ENCODE assay signal across 18 cellular contexts in genomic region chr19:47886010-47886559, GRCh38. TPM values are rescaled to one million over a fixed set of nuclear protein-coding genes. Genes with fewer than 3 reads are reported as not detected.
DNase-seq lines count a peak whose midpoint lies in the region; ATAC-seq, FAIRE-seq and TF ChIP-seq lines count a peak whose summit lies in the region.
"Had no signal": no experiment of that assay in that cellular context is flagged by ENCODE, and none has a peak within 500 bp of the region (broad histone marks: within the 10 kb centered on the region; RNA-seq: fewer than 3 reads in every experiment).

SULT2A1 (minus strand) TSS chr19:47886315; CDS start chr19:47886257, 58 bp downstream.

- peak in 1 of 2 donors; percentile 83 for TF ChIP-seq POLR2A in adrenal gland (IDR thresholded peaks at IDR 0.05)
- no peak for TF ChIP-seq POLR2A in sigmoid colon (IDR thresholded peaks at IDR 0.05)

- peaks cover 5% of the 10 kb centered on the region for H3K4me1 Mint-ChIP-seq in GM23338
- H3K4me1 Mint-ChIP-seq: CD8-positive, alpha-beta memory T cell had no signal

- intact Hi-C loops in adrenal gland (cut with DNase I): no loop called here
- intact Hi-C loops in sigmoid colon (cut with DNase I): no loop called here

- H3K9me3 Mint-ChIP-seq in GM23338: peaks cover 4% of the 10 kb centered on the region; the same call in 2 of the 3 replicates

- 0 out of 2 replicates have a peak within 1 kb of the TSS, but pooled peaks have one; percentile 14 for H2AFZ ChIP-seq in GM23338

- no peak within 1 kb of the TSS for H3K27ac ChIP-seq in GM23338 (ENCODE audit: low read depth)
- peak within 1 kb of the TSS in 4 of 5 donors; percentile 2 to 88 (median 76) for H3K27ac ChIP-seq in adrenal gland
- no peak within 1 kb of the TSS for H3K27ac ChIP-seq in sigmoid colon
- H3K27ac ChIP-seq: BLaER1 treated with 17β-estradiol and CSF1 and Interleukin-3, amounts not matched to agents 10 nM and 100 nM had no signal

- peaks cover 1% of the 10 kb centered on the region for H3K27me3 Mint-ChIP-seq in GM23338 (ENCODE audit: insufficient read depth, low read depth, poor library complexity)

- H3K27me3 ChIP-seq in GM23338 (ENCODE audit: insufficient read depth) (no peaks in the 10 kb centered on the region), adrenal gland (no peaks in the 10 kb centered on the region), sigmoid colon (no peaks in the 10 kb centered on the region)
- H3K27me3 ChIP-seq: BLaER1 treated with 17β-estradiol and CSF1 and Interleukin-3, amounts not matched to agents 10 nM and 100 nM had no signal

- TF ChIP-seq CTCF in GM23338 (conservative IDR thresholded peaks at IDR 0.05; ENCODE audit: low read depth in 2 of 2): no peak
- TF ChIP-seq CTCF in adrenal gland (IDR thresholded peaks at IDR 0.05): no peak
- no peak for TF ChIP-seq CTCF in sigmoid colon (IDR thresholded peaks at IDR 0.05)

- no peak within 1 kb of the TSS for H3K27ac Mint-ChIP-seq in GM23338
- H3K27ac Mint-ChIP-seq: CD8-positive, alpha-beta memory T cell had no signal

- H3K36me3 Mint-ChIP-seq in GM23338 (ENCODE audit: low read depth): peaks cover 4% of the 10 kb centered on the region; the same call in 1 of the 3 replicates

- no peak within 1 kb of the TSS for H3K4me3 Mint-ChIP-seq in GM23338
- H3K4me3 Mint-ChIP-seq: CD8-positive, alpha-beta memory T cell had no signal

- no peaks in the 10 kb centered on the region for H3K4me1 ChIP-seq in GM23338 (ENCODE audit: insufficient read depth)
- H3K4me1 ChIP-seq in adrenal gland (replicated peaks in 1 of 2): peaks cover 7 to 17% of the 10 kb centered on the region in 2 donors
- H3K4me1 ChIP-seq in sigmoid colon: no peaks in the 10 kb centered on the region
- H3K4me1 ChIP-seq: BLaER1 treated with 17β-estradiol and CSF1 and Interleukin-3, amounts not matched to agents 10 nM and 100 nM had no signal

- no peaks in the 10 kb centered on the region for H3K36me3 ChIP-seq in GM23338 (ENCODE audit: insufficient read depth)
- no peaks in the 10 kb centered on the region for H3K36me3 ChIP-seq in adrenal gland (replicated peaks in 1 of 2)
- no peaks in the 10 kb centered on the region for H3K36me3 ChIP-seq in sigmoid colon
- H3K36me3 ChIP-seq: BLaER1 treated with 17β-estradiol and CSF1 and Interleukin-3, amounts not matched to agents 10 nM and 100 nM had no signal

- no peaks in the 10 kb centered on the region for H3K79me2 ChIP-seq in GM23338 (replicated peaks; ENCODE audit: insufficient read depth)

- H3K9me3 ChIP-seq in adrenal gland (replicated peaks in 1 of 3): no peaks in the 10 kb centered on the region
- H3K9me3 ChIP-seq in sigmoid colon: no peaks in the 10 kb centered on the region
- H3K9me3 ChIP-seq: BLaER1 treated with 17β-estradiol and CSF1 and Interleukin-3, amounts not matched to agents 10 nM and 100 nM had no signal

- no peaks in the 10 kb centered on the region for H3F3A ChIP-seq in GM23338 (replicated peaks; ENCODE audit: low read depth)

- TF ChIP-seq EP300 in sigmoid colon (IDR thresholded peaks at IDR 0.05): no peak

- H4K20me1 ChIP-seq in GM23338 (replicated peaks; ENCODE audit: insufficient read depth): no peaks in the 10 kb centered on the region
- H4K20me1 ChIP-seq: BLaER1 treated with 17β-estradiol and CSF1 and Interleukin-3, amounts not matched to agents 10 nM and 100 nM had no signal

- H3K4me3 ChIP-seq in GM23338 (no peak within 1 kb of the TSS), adrenal gland (peak within 1 kb of the TSS in 2 of 4 donors; percentile 2 to 59), sigmoid colon (no peak within 1 kb of the TSS)
- H3K4me3 ChIP-seq: BLaER1 treated with 17β-estradiol and CSF1 and Interleukin-3, amounts not matched to agents 10 nM and 100 nM had no signal

- 0 out of 2 replicates have a peak, but pooled peaks cover 3% of the 10 kb centered on the region for H3K9me2 ChIP-seq in GM23338 (ENCODE audit: insufficient read depth)

- H3K4me2 ChIP-seq in GM23338: no peak within 1 kb of the TSS
- H3K4me2 ChIP-seq: BLaER1 treated with 17β-estradiol and CSF1 and Interleukin-3, amounts not matched to agents 10 nM and 100 nM had no signal

- 38 to 42% (median 40%) methylated on average over 12 of the region's 12 CpGs for WGBS in adrenal gland, 4 donors
- 36 to 67% methylated on average over 12 of the region's 12 CpGs for WGBS in sigmoid colon, 2 donors

- no peak for FAIRE-seq in frontal cortex (lab: Jason Lieb, UNC)
- FAIRE-seq: A204.1 had no signal

- DNase-seq in GM23338 (ENCODE audit: low spot score): no peak
- peak in 4 of 7 donors; percentile 16 to 61 (median 26) for DNase-seq in adrenal gland
- peak; percentile 73 for DNase-seq in left lobe of liver (ENCODE audit: low spot score)
- DNase-seq in sigmoid colon: peak; percentile 3
- no peak for DNase-seq in frontal cortex (ENCODE audit: low spot score in 2 of 2)
- DNase-seq in activated naive CD4-positive, alpha-beta T cell treated with Interleukin-2 at 50 U/mL for 16 hours: no peak
- DNase-seq: CD8-positive, alpha-beta memory T cell; DMS79 treated with DMSO at 0.1 percent for 48 hours; NCI-H1092; NCI-H1694; NCI-H524 had no signal

- ATAC-seq in GM23338 (no peak), left lobe of liver (peak; percentile 66), esophagus mucosa (no peak)
- ATAC-seq: HCT116 had no signal

TF ChIP-seq in GM23338, 12 proteins besides CTCF, POLR2A, EP300 and RAD21 (continues in another document):
- TF ChIP-seq ZNF331 (CRISPR knock-in tag; IDR thresholded peaks at IDR 0.05; ENCODE audit: low read depth) (no peak), EZH2phosphoT487 (IDR thresholded peaks at IDR 0.05; ENCODE audit: unreplicated experiment) (no peak), ETS1 (IDR thresholded peaks at IDR 0.05) (no peak), STAT1 (IDR thresholded peaks at IDR 0.05; ENCODE audit: unreplicated experiment) (no peak), REST (IDR thresholded peaks at IDR 0.05; ENCODE audit: unreplicated experiment) (no peak), CREB1 (CRISPR knock-in tag; IDR thresholded peaks at IDR 0.05; ENCODE audit: low read depth) (no peak), JUNB (IDR thresholded peaks at IDR 0.05; ENCODE audit: unreplicated experiment) (no peak)

RNA-seq across cellular contexts. Expression of gene SULT2A1, which starts in this region (rescaled TPM):
- not detected in 2 replicates for total RNA-seq in GM23338 (2014; rRNA removed; shearing (Covaris generic))
- polyA plus RNA-seq in GM23338 (2016; fragmentation: Nextera tagmentation; extraction: Ambion mirVana) (not detected in 2 replicates), adrenal gland (100 to 1,000 TPM; 152 to 234 (median 221) TPM), sigmoid colon (under 1 TPM in 2 of 3 donors, not detected in 1; 0.07 to 0.23 TPM)
- total RNA-seq in adrenal gland (100 to 1,000 TPM; 124 to 447 (median 228) TPM), left lobe of liver (347 TPM), sigmoid colon (not detected), esophagus mucosa (not detected), frontal cortex (not detected)
- total RNA-seq: CD8-positive, alpha-beta memory T cell; G401; MCF 10A; RPMI7951 had no signal
- polyA plus RNA-seq: CD8-positive, alpha-beta memory T cell had no signal

Comparison
In these comparisons a context has a peak if more than half of its experiments do, and no peak if none do; other contexts are left out.
1. RNA of gene SULT2A1 (total RNA-seq): 347 TPM in left lobe of liver (single experiment) and 124 to 447 TPM in adrenal gland; not detected in GM23338, not detected in sigmoid colon, not detected in esophagus mucosa (single experiment) and not detected in frontal cortex (single experiment); every median in the first group is over 100 times any median in the second.
2. RNA of gene SULT2A1 (polyA plus RNA-seq): 152 to 234 TPM in adrenal gland; 0.07 to 0.23 TPM in sigmoid colon and not detected in GM23338; every median in the first group is over 100 times any median in the second.
3. Peak in DNase-seq in sigmoid colon; RNA of the gene not detected or under 1 TPM.
4. DNase-seq: peak in adrenal gland (4 of 7) and left lobe of liver (single experiment); none in GM23338 (single experiment), frontal cortex (0 of 2) and activated naive CD4-positive, alpha-beta T cell treated with Interleukin-2 at 50 U/mL for 16 hours (single experiment).
5. H3K27ac ChIP-seq: peak in adrenal gland (4 of 5); none in GM23338 (single experiment) and sigmoid colon (0 of 4).